17 cellular contexts compared by ENCODE assay signal in genomic region chr9:111804636-111805035, GRCh38. TPM values are rescaled to one million over a fixed set of nuclear protein-coding genes. Genes with fewer than 3 reads are reported as not detected.
"Had no signal": no experiment of that assay in that cellular context is flagged by ENCODE, and none has a peak within 500 bp of the region (broad histone marks: within the 10 kb centered on the region; RNA-seq: fewer than 3 reads in every experiment).

No MANE protein-coding gene starts in this region.

- ATAC-seq: natural killer cell had no signal

- H3K27me3 Mint-ChIP-seq: T-cell had no signal

- H3K4me1 ChIP-seq: left ventricle myocardium inferior, right atrium auricular region had no signal

- H3K9me3 Mint-ChIP-seq: natural killer cell had no signal

- DNase-seq: activated CD4-positive, CD25-positive, alpha-beta regulatory T cell treated with anti-CD3 and anti-CD28 coated beads, Interleukin-2, amount 50 U/mL, for 72 hours; activated gamma-delta T cell; erythroblast; hippocampal formation; left ventricle myocardium inferior; mesendoderm; natural killer cell; SK-N-SH; T-cell; T1000 had no signal

- H3K4me3 Mint-ChIP-seq: natural killer cell, T-cell had no signal

- H3K27ac Mint-ChIP-seq: natural killer cell, T-cell had no signal

- H3K36me3 Mint-ChIP-seq: natural killer cell, T-cell had no signal

- H3K9me3 ChIP-seq: left ventricle myocardium inferior, right atrium auricular region, SK-N-SH had no signal

- H3K27me3 ChIP-seq: right atrium auricular region had no signal

- H3K36me3 ChIP-seq: left ventricle myocardium inferior, right atrium auricular region had no signal

- H3K4me3 ChIP-seq: left ventricle myocardium inferior, right atrium auricular region, skin epidermis had no signal

- H3K27ac ChIP-seq: left ventricle myocardium inferior, right atrium auricular region had no signal

RNA-seq across cellular contexts. Expression of gene SHOC1, which starts 9.9 kb away (rescaled TPM):
- total RNA-seq: astrocyte, chondrocyte, dermis microvascular lymphatic vessel endothelial cell, kidney epithelial cell, left ventricle myocardium inferior, natural killer cell, right atrium auricular region, T-cell, urinary bladder had no signal
- polyA plus RNA-seq: SK-N-SH had no signal
